ENCODE assay signal across 14 cellular contexts in the genomic region with DNA sequence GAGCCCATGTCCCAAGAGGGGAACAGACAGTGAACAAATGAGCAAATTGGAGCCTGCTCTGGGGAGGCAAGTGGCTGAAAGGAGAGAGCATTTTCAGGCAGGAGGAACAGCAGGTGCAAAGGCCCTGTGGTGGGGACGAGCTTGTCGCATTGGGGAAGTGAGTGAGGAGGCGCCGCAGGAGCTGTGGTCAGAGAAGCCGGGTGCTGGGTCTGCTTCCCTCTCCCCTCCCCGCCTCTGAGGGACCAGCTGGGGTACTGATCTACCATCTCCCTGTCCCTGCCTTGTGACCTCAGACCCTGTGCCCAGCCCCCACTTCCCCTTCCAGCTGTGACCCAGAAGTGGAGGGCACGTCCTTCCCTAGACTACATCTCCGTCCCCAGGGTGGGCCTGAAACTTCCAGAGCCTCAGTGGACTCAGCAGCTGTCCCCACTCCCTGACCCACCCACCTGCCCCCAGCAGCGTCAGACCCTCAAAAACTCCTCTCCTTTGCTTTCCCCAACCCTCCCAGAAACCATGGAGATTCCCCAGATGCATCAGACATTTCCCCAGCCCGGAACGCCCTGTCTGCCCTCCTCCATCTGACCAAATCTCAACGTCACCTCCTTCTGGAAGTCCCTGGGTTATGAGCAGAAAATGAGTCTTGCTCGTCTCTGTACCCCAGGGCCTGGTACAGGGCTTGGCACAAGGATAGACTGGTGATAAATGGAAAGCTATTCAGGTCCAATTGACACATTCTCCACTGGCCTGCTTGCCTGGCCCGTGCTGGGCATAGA. TPM values are rescaled to one million over a fixed set of nuclear protein-coding genes. Genes with fewer than 3 reads are reported as not detected.
DNase-seq lines count a peak whose midpoint lies in the region; ATAC-seq and TF ChIP-seq lines count a peak whose summit lies in the region.
"Had no signal": no experiment of that assay in that cellular context is flagged by ENCODE, and none has a peak within 500 bp of the region (broad histone marks: within the 10 kb centered on the region; RNA-seq: fewer than 3 reads in every experiment).

No MANE protein-coding gene starts in this region.

- H3K9me3 Mint-ChIP-seq in activated naive CD4-positive, alpha-beta T cell treated with anti-CD3 and anti-CD28 coated beads for 36 hours, result peaks cover 15% of the 10 kb centered on the region

- no peak overlapping the region for H3K4me3 Mint-ChIP-seq in activated naive CD4-positive, alpha-beta T cell treated with anti-CD3 and anti-CD28 coated beads for 36 hours

- ATAC-seq in Right ventricle myocardium superior (ENCODE audit: poor library complexity) (peak; percentile 61), upper lobe of right lung (peak; percentile 69)

- WGBS in adrenal gland, 4 donors, result 69 to 79% (median 75%) methylated on average over 11 to 14 of the region's 14 CpGs

- intact Hi-C loops in Right ventricle myocardium superior (cut with DNase I), result no loop called here
- intact Hi-C loops in adrenal gland (cut with DNase I), result no loop called here
- intact Hi-C loops in upper lobe of right lung (cut with DNase I), result no loop called here
- intact Hi-C loops in activated naive CD4-positive, alpha-beta T cell treated with anti-CD3 and anti-CD28 coated beads for 36 hours (cut with micrococcal nuclease), result no loop called here

- H3K4me1 Mint-ChIP-seq in activated naive CD4-positive, alpha-beta T cell treated with anti-CD3 and anti-CD28 coated beads for 36 hours (ENCODE audit: low read depth), result peaks cover 12% of the 10 kb centered on the region

- H3K4me1 ChIP-seq in right atrium auricular region (peaks cover 0 to 9% of the 10 kb centered on the region in 2 donors), adrenal gland (replicated peaks in 1 of 2) (no peaks in the 10 kb centered on the region), upper lobe of right lung (peaks cover 4% of the 10 kb centered on the region)

- H3K36me3 Mint-ChIP-seq in activated naive CD4-positive, alpha-beta T cell treated with anti-CD3 and anti-CD28 coated beads for 36 hours (ENCODE audit: low read depth), result no peaks in the 10 kb centered on the region

- H3K27ac Mint-ChIP-seq in activated naive CD4-positive, alpha-beta T cell treated with anti-CD3 and anti-CD28 coated beads for 36 hours, result no peak overlapping the region
- H3K27ac Mint-ChIP-seq: progenitor cell of endocrine pancreas had no signal

- CTCF ChIA-PET in activated naive CD4-positive, alpha-beta T cell treated with anti-CD3 and anti-CD28 coated beads for 36 hours (lab: Charles Lee), result no interaction called here

- TF ChIP-seq CTCF in right atrium auricular region (IDR thresholded peaks at IDR 0.05), result no peak
- no peak for TF ChIP-seq CTCF in adrenal gland (IDR thresholded peaks at IDR 0.05)
- TF ChIP-seq CTCF in upper lobe of right lung (IDR thresholded peaks at IDR 0.05), result no peak

- peaks cover 0 to 13% of the 10 kb centered on the region in 2 donors for H3K9me3 ChIP-seq in right atrium auricular region
- H3K9me3 ChIP-seq in adrenal gland (replicated peaks in 1 of 3), result peaks cover 0 to 7% (median 0%) of the 10 kb centered on the region in 3 donors
- H3K9me3 ChIP-seq in upper lobe of right lung, result no peaks in the 10 kb centered on the region

- H3K27me3 ChIP-seq in right atrium auricular region, result no peaks in the 10 kb centered on the region
- H3K27me3 ChIP-seq in adrenal gland, result no peaks in the 10 kb centered on the region
- H3K27me3 ChIP-seq in upper lobe of right lung, result no peaks in the 10 kb centered on the region

- no peaks in the 10 kb centered on the region for H3K27me3 Mint-ChIP-seq in activated naive CD4-positive, alpha-beta T cell treated with anti-CD3 and anti-CD28 coated beads for 36 hours (ENCODE audit: low read depth)
- H3K27me3 Mint-ChIP-seq: progenitor cell of endocrine pancreas had no signal

- H3K36me3 ChIP-seq in right atrium auricular region (no peaks in the 10 kb centered on the region), adrenal gland (replicated peaks in 1 of 2) (no peaks in the 10 kb centered on the region), upper lobe of right lung (no peaks in the 10 kb centered on the region)

- H3K27ac ChIP-seq in right atrium auricular region (no peak overlapping the region), adrenal gland (peak overlapping the region in 3 of 5 donors; percentile 19 to 69 (median 21)), upper lobe of right lung (no peak overlapping the region)

- DNase-seq in Right ventricle myocardium superior (peak; percentile 84), right atrium auricular region (ENCODE audit: low spot score) (no peak), adrenal gland (peak in 5 of 7 donors; percentile 63 to 77 (median 71)), medulla oblongata (ENCODE audit: extremely low spot score) (peak; percentile 73), upper lobe of right lung (no peak), activated gamma-delta T cell treated with Interleukin-2 at 50 U/mL for 16 hours (no peak)
- no peak for DNase-seq in activated effector memory CD4-positive, alpha-beta T cell treated with anti-CD3 and anti-CD28 coated beads, Interleukin-2, amount 50 U/mL, for 16 hours
- DNase-seq in activated naive CD4-positive, alpha-beta T cell treated with anti-CD3 and anti-CD28 coated beads for 36 hours, result no peak
- DNase-seq: activated CD8-positive, alpha-beta memory T cell treated with anti-CD3 and anti-CD28 coated beads, Interleukin-2, amount 50 U/mL, for 4 hours; DMS53; NCI-H1436; NCI-H524; SHP77 had no signal

- TF ChIP-seq POLR2A in adrenal gland (IDR thresholded peaks at IDR 0.05), result no peak

- H3K4me3 ChIP-seq in right atrium auricular region (no peak overlapping the region), adrenal gland (no peak overlapping the region), upper lobe of right lung (no peak overlapping the region)

RNA-seq across cellular contexts. Expression of gene PDGFB, which starts 19.7 kb away (rescaled TPM):
- total RNA-seq in Right ventricle myocardium superior, result 16.2 TPM
- total RNA-seq in right atrium auricular region, result 10 to 100 TPM; 21.9 to 22.0 TPM
- total RNA-seq in adrenal gland, result 10 to 100 TPM in 1 of 8 donors, 1 to 10 TPM in 7; 2.5 to 10.9 (median 6.8) TPM
- 1 to 10 TPM; 4.0 to 8.7 (median 6.0) TPM for polyA plus RNA-seq in adrenal gland
- total RNA-seq in upper lobe of right lung, result 29.8 TPM
- 1 to 10 TPM; 3.8 to 3.9 TPM for total RNA-seq in activated naive CD4-positive, alpha-beta T cell treated with anti-CD3 and anti-CD28 coated beads for 36 hours

RNA-seq across cellular contexts. Expression of gene RPL3, which starts 54.9 kb away (rescaled TPM):
- 300 TPM for total RNA-seq in Right ventricle myocardium superior
- 1,000 to 10,000 TPM in 1 of 2 donors, 100 to 1,000 TPM in 1; 440 to 1,190 TPM for total RNA-seq in right atrium auricular region
- 1,000 to 10,000 TPM; 1,374 to 2,518 (median 1,954) TPM for total RNA-seq in adrenal gland
- 1,000 to 10,000 TPM; 1,433 to 2,713 (median 2,271) TPM for polyA plus RNA-seq in adrenal gland
- total RNA-seq in upper lobe of right lung, result 1,573 TPM
- total RNA-seq in activated naive CD4-positive, alpha-beta T cell treated with anti-CD3 and anti-CD28 coated beads for 36 hours, result 1,000 to 10,000 TPM; 3,434 to 3,511 TPM

Comparison
In these comparisons a context has a peak if more than half of its experiments do, and no peak if none do; other contexts are left out.
1. DNase-seq: peak in Right ventricle myocardium superior (single experiment), adrenal gland (5 of 7) and medulla oblongata (single experiment); none in right atrium auricular region (single experiment), upper lobe of right lung (single experiment), activated effector memory CD4-positive, alpha-beta T cell treated with anti-CD3 and anti-CD28 coated beads, Interleukin-2, amount 50 U/mL, for 16 hours (single experiment), activated gamma-delta T cell treated with Interleukin-2 at 50 U/mL for 16 hours (single experiment) and activated naive CD4-positive, alpha-beta T cell treated with anti-CD3 and anti-CD28 coated beads for 36 hours (single experiment).
2. H3K27ac ChIP-seq: peak in adrenal gland (3 of 5); none in right atrium auricular region (0 of 2) and upper lobe of right lung (single experiment).